ENCODE assay signal across 1 cellular context in genomic region chr10:21363753-21364104, GRCh38.
TF ChIP-seq lines count a peak whose summit lies in the region.

No MANE protein-coding gene starts in this region.

TF ChIP-seq in SK-N-SH, 30 proteins besides CTCF, POLR2A, EP300 and RAD21:
- no peak for TF ChIP-seq REST (IDR thresholded peaks at IDR 0.05; ENCODE audit: low read depth, low read length)
- no peak for TF ChIP-seq POLR2AphosphoS5 (IDR thresholded peaks at IDR 0.05; ENCODE audit: low read depth, low read length)
